ENCODE assay signal across 8 cellular contexts in the genomic region with DNA sequence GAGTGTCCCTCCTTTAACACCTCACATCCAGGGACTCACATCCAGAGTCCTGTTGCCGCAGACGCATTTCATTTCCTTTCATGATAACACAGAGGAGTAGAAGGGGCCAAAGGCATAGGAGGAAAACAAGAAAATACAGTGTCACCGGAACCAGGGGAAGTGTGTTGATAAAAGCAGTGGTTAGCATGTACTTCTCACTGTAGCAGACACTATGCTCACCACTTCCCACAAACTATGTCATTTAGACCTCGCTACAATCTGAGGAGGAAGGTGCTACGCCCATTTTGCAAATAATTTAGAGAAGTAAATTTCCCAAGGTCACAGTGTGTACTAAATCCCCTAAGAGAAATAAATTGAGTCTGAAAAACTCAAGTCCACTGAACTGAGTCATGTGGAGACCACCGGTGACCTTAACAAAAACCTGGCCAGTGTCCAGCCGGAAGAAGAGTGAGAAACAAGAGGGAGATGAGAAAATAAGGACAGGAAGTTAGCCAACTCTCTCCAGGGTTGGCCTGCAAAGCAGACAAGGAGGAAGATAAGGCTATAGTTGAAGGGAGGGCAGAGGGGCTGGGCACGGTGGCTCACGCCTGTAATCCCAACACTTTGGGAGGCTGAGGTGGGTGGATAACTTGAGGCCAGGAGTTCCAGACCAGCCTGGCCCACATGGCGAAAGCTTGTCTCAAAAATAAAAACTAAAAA. TPM values are rescaled to one million over a fixed set of nuclear protein-coding genes. Genes with fewer than 3 reads are reported as not detected.
DNase-seq lines count a peak whose midpoint lies in the region; ATAC-seq and TF ChIP-seq lines count a peak whose summit lies in the region.

No MANE protein-coding gene starts in this region.

- CTCF ChIA-PET in CD8-positive, alpha-beta memory T cell (lab: Charles Lee): interaction anchor here (0.6 kb wide), 1 partner anchor 531 kb away, joined by 3 read pairs; no protein-coding TSS in a partner anchor

- H3K9ac ChIP-seq in endodermal cell (ENCODE audit: extremely low read depth, low read length, poor library complexity, severe bottlenecking): no peak overlapping the region

- H3K27ac ChIP-seq in CD8-positive, alpha-beta memory T cell (ENCODE audit: low read depth, low read length): peak overlapping the region; percentile 13
- H3K27ac ChIP-seq in endodermal cell (ENCODE audit: low read depth, low read length): no peak overlapping the region

- no peaks in the 10 kb centered on the region for H3K27me3 ChIP-seq in CD8-positive, alpha-beta memory T cell (ENCODE audit: insufficient read depth, low read length, poor library complexity, severe bottlenecking)
- H3K27me3 ChIP-seq in endodermal cell (ENCODE audit: control insufficient read depth, insufficient read depth, low read length, poor library complexity, severe bottlenecking): no peaks in the 10 kb centered on the region

- H3K36me3 Mint-ChIP-seq in CD8-positive, alpha-beta memory T cell: no peaks in the 10 kb centered on the region
- no peaks in the 10 kb centered on the region for H3K36me3 Mint-ChIP-seq in endodermal cell (ENCODE audit: low read depth)

- H3K4me3 Mint-ChIP-seq in CD8-positive, alpha-beta memory T cell: peak overlapping the region; percentile 22 to 79 (median 71)
- no peak overlapping the region for H3K4me3 Mint-ChIP-seq in endodermal cell

- ATAC-seq in GM19468 (IDR thresholded peaks at IDR 0.05; ENCODE audit: extremely low read depth, unreplicated experiment): peak; percentile 71
- ATAC-seq in stimulated activated naive CD8-positive, alpha-beta T cell treated with anti-CD3 and anti-CD28 coated beads, Interleukin-15, Interleukin-2, amounts not matched to agents 100 U/mL and 50 U/mL, for 24 hours: peak; percentile 45

- H3K27me3 Mint-ChIP-seq in CD8-positive, alpha-beta memory T cell: peaks cover 4% of the 10 kb centered on the region in 2 donors
- H3K27me3 Mint-ChIP-seq in endodermal cell (ENCODE audit: insufficient read depth): no peaks in the 10 kb centered on the region

- 94% methylated on average over 6 to 10 of the region's 10 CpGs for WGBS in endodermal cell (ENCODE audit: insufficient coverage in 1 of 2, insufficient read length in 1 of 2), 2 experiments

- DNase-seq in CD8-positive, alpha-beta memory T cell: peak; percentile 2 to 77 (median 56)
- DNase-seq in KBM-7 (peak; percentile 96), endodermal cell (peak; percentile 31), putamen (ENCODE audit: low spot score) (no peak), ACHN (no peak)
- no peak for DNase-seq in stimulated activated naive CD8-positive, alpha-beta T cell treated with anti-CD3 and anti-CD28 coated beads, Interleukin-15, Interleukin-2, amounts not matched to agents 100 U/mL and 50 U/mL, for 24 hours
- no peak for DNase-seq in activated CD4-positive, alpha-beta T cell treated with anti-CD3 and anti-CD28 coated beads for 1 hour

- H3K36me3 ChIP-seq in CD8-positive, alpha-beta memory T cell (ENCODE audit: insufficient read depth, low read length): no peaks in the 10 kb centered on the region
- no peaks in the 10 kb centered on the region for H3K36me3 ChIP-seq in endodermal cell (ENCODE audit: control insufficient read depth, insufficient read depth, low read length)

- H3K27ac Mint-ChIP-seq in CD8-positive, alpha-beta memory T cell: peak overlapping the region; percentile 79 to 98 (median 94)
- H3K27ac Mint-ChIP-seq in endodermal cell: no peak overlapping the region

- TF ChIP-seq CTCF in endodermal cell (conservative IDR thresholded peaks at IDR 0.05): no peak

- in situ Hi-C loops in KBM-7 (cut with MboI; ENCODE audit: low pct_unique_long_range_greater_than_20kb, low sequenced_read_pairs) (no loop called here), ACHN (cut with HindIII; ENCODE audit: low pct_ligation_motif_present, low pct_unique_long_range_greater_than_20kb, low sequenced_read_pairs) (no loop called here)

- no peaks in the 10 kb centered on the region for H3K9me3 ChIP-seq in CD8-positive, alpha-beta memory T cell (ENCODE audit: low read length)
- H3K9me3 ChIP-seq in endodermal cell (ENCODE audit: control insufficient read depth, low read length): no peaks in the 10 kb centered on the region

- H3K4me3 ChIP-seq in CD8-positive, alpha-beta memory T cell (ENCODE audit: low read length): no peak overlapping the region
- H3K4me3 ChIP-seq in endodermal cell (ENCODE audit: low read length): no peak overlapping the region

- peaks cover 25 to 45% (median 34%) of the 10 kb centered on the region in 3 donors for H3K4me1 Mint-ChIP-seq in CD8-positive, alpha-beta memory T cell
- peaks cover 2% of the 10 kb centered on the region for H3K4me1 Mint-ChIP-seq in endodermal cell

- no peaks in the 10 kb centered on the region for H3K9me3 Mint-ChIP-seq in CD8-positive, alpha-beta memory T cell
- peaks cover 4% of the 10 kb centered on the region for H3K9me3 Mint-ChIP-seq in endodermal cell

- POLR2A ChIA-PET in CD8-positive, alpha-beta memory T cell (lab: Charles Lee): no interaction called here

- peaks cover 26% of the 10 kb centered on the region for H3K4me1 ChIP-seq in CD8-positive, alpha-beta memory T cell (ENCODE audit: insufficient read depth, low read length)
- no peaks in the 10 kb centered on the region for H3K4me1 ChIP-seq in endodermal cell (ENCODE audit: control insufficient read depth, insufficient read depth, low read length)

RNA-seq across cellular contexts. Expression of gene TMCC3, which starts 25.8 kb away (rescaled TPM):
- under 1 TPM; 0.18 TPM for total RNA-seq in CD8-positive, alpha-beta memory T cell
- 0.41 TPM for polyA plus RNA-seq in CD8-positive, alpha-beta memory T cell
- 1 to 10 TPM; 2.5 to 4.2 TPM for total RNA-seq in endodermal cell
- 2.8 TPM for polyA plus RNA-seq in endodermal cell (2013, experiment 1 of 2)
- 3.2 TPM for polyA plus RNA-seq in endodermal cell (2013, experiment 2 of 2)

Comparison
In these comparisons a context has a peak if more than half of its experiments do, and no peak if none do; other contexts are left out.
1. DNase-seq: peak in CD8-positive, alpha-beta memory T cell (5 of 5), KBM-7 (single experiment) and endodermal cell (single experiment); none in stimulated activated naive CD8-positive, alpha-beta T cell treated with anti-CD3 and anti-CD28 coated beads, Interleukin-15, Interleukin-2, amounts not matched to agents 100 U/mL and 50 U/mL, for 24 hours (single experiment), putamen (single experiment), activated CD4-positive, alpha-beta T cell treated with anti-CD3 and anti-CD28 coated beads for 1 hour (single experiment) and ACHN (single experiment).